Comparison of ENCODE assay signal across 8 cellular contexts in genomic region chr16:2023098-2023925, GRCh38. TPM values are rescaled to one million over a fixed set of nuclear protein-coding genes. Genes with fewer than 3 reads are reported as not detected.
DNase-seq lines count a peak whose midpoint lies in the region; ATAC-seq and TF ChIP-seq lines count a peak whose summit lies in the region.

No MANE protein-coding gene starts in this region.

- peak overlapping the region; percentile 78 for H3K4me2 ChIP-seq in fibroblast of lung (ENCODE audit: extremely low read depth, insufficient read depth, low read length)

- intact Hi-C loops in CD14-positive monocyte (cut with micrococcal nuclease): loop anchor here in 1 of 2 donors (5.0 kb wide), 1 partner anchor 129 kb away; no protein-coding TSS in a partner anchor

- H3K27ac ChIP-seq in HUES48 (ENCODE audit: low read depth, low read length) (peak overlapping the region; percentile 14), fibroblast of lung (ENCODE audit: insufficient read depth, low read length) (peak overlapping the region; percentile 43)

- no peak overlapping the region for H3K9ac ChIP-seq in HUES48 (ENCODE audit: low read depth, low read length)
- peak overlapping the region; percentile 1 for H3K9ac ChIP-seq in fibroblast of lung (ENCODE audit: insufficient read depth, low read length)

- peaks cover 23% of the 10 kb centered on the region for H3K4me1 Mint-ChIP-seq in CD14-positive monocyte
- H3K4me1 Mint-ChIP-seq in activated T-cell treated with anti-CD3 and anti-CD28 coated beads, Interleukin-2, amount 50 U/mL, for 72 hours (ENCODE audit: low read depth): peaks cover 19% of the 10 kb centered on the region
- peaks cover 22 to 34% (median 29%) of the 10 kb centered on the region in 3 donors for H3K4me1 Mint-ChIP-seq in naive B cell
- peaks cover 30% of the 10 kb centered on the region for H3K4me1 Mint-ChIP-seq in stimulated activated effector memory CD8-positive, alpha-beta T cell treated with anti-CD3 and anti-CD28 coated beads, Interleukin-12 subunit alpha, Interleukin-12 subunit beta, amount 100 ng/mL, for 72 hours

- TF ChIP-seq CTCF in CD14-positive monocyte (IDR thresholded peaks at IDR 0.05) (peak; percentile 95), fibroblast of lung (conservative IDR thresholded peaks at IDR 0.05 in 1 of 2, IDR thresholded peaks at IDR 0.05 in 1 of 2; ENCODE audit: low read depth in 1 of 2, low read length in 2 of 2) (peak; percentile 84 to 86)

- no peaks in the 10 kb centered on the region for H3K4me1 ChIP-seq in HUES48 (ENCODE audit: control insufficient read depth, insufficient read depth, low read length)
- peaks cover 23% of the 10 kb centered on the region for H3K4me1 ChIP-seq in fibroblast of lung (ENCODE audit: control insufficient read depth, extremely low read depth, insufficient read depth, low read length)

- H3K79me2 ChIP-seq in fibroblast of lung (ENCODE audit: control insufficient read depth, insufficient read depth, low read length): peaks cover 4% of the 10 kb centered on the region

- ATAC-seq in GM19328 (IDR thresholded peaks at IDR 0.05; ENCODE audit: unreplicated experiment) (peak; percentile 78), naive B cell (ENCODE audit: low read depth in 2 of 2) (peak; percentile 69 to 76)
- peak; percentile 75 to 78 for ATAC-seq in activated T-cell treated with anti-CD3 and anti-CD28 coated beads, Interleukin-2, amount 50 U/mL, for 72 hours (replicated peaks in 1 of 2)
- peak; percentile 83 for ATAC-seq in stimulated activated effector memory CD8-positive, alpha-beta T cell treated with anti-CD3 and anti-CD28 coated beads, Interleukin-12 subunit alpha, Interleukin-12 subunit beta, amount 100 ng/mL, for 72 hours

- peak overlapping the region; percentile 91 for H2AFZ ChIP-seq in fibroblast of lung (ENCODE audit: low read length)

- peak overlapping the region; percentile 80 to 92 for H3K4me3 Mint-ChIP-seq in CD14-positive monocyte
- peak overlapping the region; percentile 79 to 87 for H3K4me3 Mint-ChIP-seq in activated T-cell treated with anti-CD3 and anti-CD28 coated beads, Interleukin-2, amount 50 U/mL, for 72 hours
- peak overlapping the region; percentile 34 to 89 (median 82) for H3K4me3 Mint-ChIP-seq in naive B cell
- H3K4me3 Mint-ChIP-seq in stimulated activated effector memory CD8-positive, alpha-beta T cell treated with anti-CD3 and anti-CD28 coated beads, Interleukin-12 subunit alpha, Interleukin-12 subunit beta, amount 100 ng/mL, for 72 hours: peak overlapping the region; percentile 74

- H3K9me3 ChIP-seq in HUES48 (ENCODE audit: control insufficient read depth, insufficient read depth, low read length) (no peaks in the 10 kb centered on the region), fibroblast of lung (ENCODE audit: control insufficient read depth, insufficient read depth, low read depth, low read length) (no peaks in the 10 kb centered on the region)

- peaks cover 51 to 80% (median 72%) of the 10 kb centered on the region in 3 donors for H3K27me3 Mint-ChIP-seq in CD14-positive monocyte (ENCODE audit: low read depth in 3 of 3)
- H3K27me3 Mint-ChIP-seq in activated T-cell treated with anti-CD3 and anti-CD28 coated beads, Interleukin-2, amount 50 U/mL, for 72 hours (ENCODE audit: low read depth): peaks cover 49% of the 10 kb centered on the region
- H3K27me3 Mint-ChIP-seq in naive B cell: peaks cover 17 to 70% (median 46%) of the 10 kb centered on the region in 3 donors

- peaks cover 62% of the 10 kb centered on the region for H3K27me3 ChIP-seq in HUES48 (ENCODE audit: control insufficient read depth, insufficient read depth, low read length)
- H3K27me3 ChIP-seq in fibroblast of lung (ENCODE audit: control insufficient read depth, insufficient read depth, low read length): peaks cover 8% of the 10 kb centered on the region

- peak; percentile 87 for DNase-seq in CD14-positive monocyte (ENCODE audit: low spot score)
- peak; percentile 93 to 98 for DNase-seq in activated T-cell treated with anti-CD3 and anti-CD28 coated beads, Interleukin-2, amount 50 U/mL, for 72 hours
- peak; percentile 71 to 84 for DNase-seq in fibroblast of lung (ENCODE audit: low read depth in 2 of 2)
- DNase-seq in naive B cell: peak; percentile 92
- DNase-seq in stimulated activated effector memory CD8-positive, alpha-beta T cell treated with anti-CD3 and anti-CD28 coated beads, Interleukin-12 subunit alpha, Interleukin-12 subunit beta, amount 100 ng/mL, for 72 hours (ENCODE audit: low spot score in 2 of 2): peak; percentile 99

- peak overlapping the region in 3 of 7 donors; percentile 68 to 89 (median 87) for H3K27ac Mint-ChIP-seq in CD14-positive monocyte
- no peak overlapping the region for H3K27ac Mint-ChIP-seq in activated T-cell treated with anti-CD3 and anti-CD28 coated beads, Interleukin-2, amount 50 U/mL, for 72 hours
- peak overlapping the region; percentile 63 to 91 (median 76) for H3K27ac Mint-ChIP-seq in naive B cell
- H3K27ac Mint-ChIP-seq in stimulated activated effector memory CD8-positive, alpha-beta T cell treated with anti-CD3 and anti-CD28 coated beads, Interleukin-12 subunit alpha, Interleukin-12 subunit beta, amount 100 ng/mL, for 72 hours: peak overlapping the region; percentile 87

- H3K4me3 ChIP-seq in HUES48 (ENCODE audit: low read depth, low read length) (peak overlapping the region; percentile 60), fibroblast of lung (replicated peaks in 1 of 4; ENCODE audit: control extremely low read depth in 1 of 4, insufficient read depth in 1 of 4, low read depth in 3 of 4, low read length in 4 of 4) (peak overlapping the region in 3 of 4 experiments; percentile 19 to 44 (median 21))

- peaks cover 5 to 6% of the 10 kb centered on the region in 2 donors for H3K36me3 Mint-ChIP-seq in CD14-positive monocyte
- no peaks in the 10 kb centered on the region for H3K36me3 Mint-ChIP-seq in activated T-cell treated with anti-CD3 and anti-CD28 coated beads, Interleukin-2, amount 50 U/mL, for 72 hours (ENCODE audit: insufficient read depth in 2 of 2)
- H3K36me3 Mint-ChIP-seq in naive B cell: no peaks in the 10 kb centered on the region
- no peaks in the 10 kb centered on the region for H3K36me3 Mint-ChIP-seq in stimulated activated effector memory CD8-positive, alpha-beta T cell treated with anti-CD3 and anti-CD28 coated beads, Interleukin-12 subunit alpha, Interleukin-12 subunit beta, amount 100 ng/mL, for 72 hours

- no peaks in the 10 kb centered on the region for H4K20me1 ChIP-seq in fibroblast of lung (ENCODE audit: control insufficient read depth, extremely low read depth, insufficient read depth, low read length)

- H3K9me3 Mint-ChIP-seq in CD14-positive monocyte (peaks cover 3 to 23% (median 11%) of the 10 kb centered on the region in 7 donors), naive B cell (peaks cover 0 to 1% (median 0%) of the 10 kb centered on the region in 7 donors)
- no peaks in the 10 kb centered on the region for H3K9me3 Mint-ChIP-seq in activated T-cell treated with anti-CD3 and anti-CD28 coated beads, Interleukin-2, amount 50 U/mL, for 72 hours
- H3K9me3 Mint-ChIP-seq in stimulated activated effector memory CD8-positive, alpha-beta T cell treated with anti-CD3 and anti-CD28 coated beads, Interleukin-12 subunit alpha, Interleukin-12 subunit beta, amount 100 ng/mL, for 72 hours: no peaks in the 10 kb centered on the region

- H3K36me3 ChIP-seq in HUES48 (ENCODE audit: control insufficient read depth, insufficient read depth, low read length) (no peaks in the 10 kb centered on the region), fibroblast of lung (ENCODE audit: control insufficient read depth, insufficient read depth, low read length) (no peaks in the 10 kb centered on the region)

RNA-seq across cellular contexts. Expression of gene NHERF2, which starts 3.4 kb away (rescaled TPM):
- polyA plus RNA-seq in CD14-positive monocyte (under 1 TPM; 0.66 to 0.78 TPM), fibroblast of lung (30.7 and 38.0 TPM in 2 replicates), naive B cell (ENCODE audit: low read depth in 6 of 6) (not detected)
- polyA plus RNA-seq in PFSK-1 (2012; ENCODE audit: insufficient read length, low read depth): 108 TPM
- 1 to 10 TPM; 2.2 to 3.0 TPM for total RNA-seq in activated T-cell treated with anti-CD3 and anti-CD28 coated beads, Interleukin-2, amount 50 U/mL, for 72 hours
- 16.9 and 21.5 TPM in 2 replicates for total RNA-seq in fibroblast of lung
- polyA plus RNA-seq in fibroblast of lung (2012): 79.5 and 84.8 TPM in 2 replicates
- polyA minus RNA-seq in fibroblast of lung (ENCODE audit: low replicate concordance): 15.5 and 29.6 TPM in 2 replicates

RNA-seq across cellular contexts. Expression of gene NPW, which starts 3.7 kb away (rescaled TPM):
- polyA plus RNA-seq in CD14-positive monocyte: not detected
- 2.7 TPM for polyA plus RNA-seq in PFSK-1 (2012; ENCODE audit: insufficient read length, low read depth)
- total RNA-seq in activated T-cell treated with anti-CD3 and anti-CD28 coated beads, Interleukin-2, amount 50 U/mL, for 72 hours: 1 to 10 TPM; 1.5 to 1.9 TPM
- 0.26 and 0.99 TPM in 2 replicates for total RNA-seq in fibroblast of lung
- 0.06 and 0.20 TPM in 2 replicates for polyA plus RNA-seq in fibroblast of lung
- polyA plus RNA-seq in fibroblast of lung (2012): 0.58 and 1.3 TPM in 2 replicates
- not detected in 2 replicates for polyA minus RNA-seq in fibroblast of lung (ENCODE audit: low replicate concordance)
- polyA plus RNA-seq in naive B cell (ENCODE audit: low read depth in 6 of 6): not detected

RNA-seq across cellular contexts. Expression of gene ZNF598, which starts 13.7 kb away (rescaled TPM):
- polyA plus RNA-seq in CD14-positive monocyte: 1 to 10 TPM; 1.4 to 1.5 TPM
- polyA plus RNA-seq in PFSK-1 (2012; ENCODE audit: insufficient read length, low read depth): 166 TPM
- 100 to 1,000 TPM in 1 of 2 donors, 10 to 100 TPM in 1; 87.1 to 110 TPM for total RNA-seq in activated T-cell treated with anti-CD3 and anti-CD28 coated beads, Interleukin-2, amount 50 U/mL, for 72 hours
- 10.8 and 18.8 TPM in 2 replicates for total RNA-seq in fibroblast of lung
- 11.6 and 18.7 TPM in 2 replicates for polyA plus RNA-seq in fibroblast of lung
- polyA plus RNA-seq in fibroblast of lung (2012): 19.6 and 29.9 TPM in 2 replicates
- 14.7 and 15.9 TPM in 2 replicates for polyA minus RNA-seq in fibroblast of lung (ENCODE audit: low replicate concordance)
- polyA plus RNA-seq in naive B cell (ENCODE audit: low read depth in 6 of 6): 1 to 10 TPM; 2.7 to 8.4 (median 3.9) TPM

RNA-seq across cellular contexts. Expression of gene NTHL1, which starts 24.3 kb away (rescaled TPM):
- polyA plus RNA-seq in CD14-positive monocyte: 10 to 100 TPM in 1 of 2 donors, 1 to 10 TPM in 1; 9.2 to 22.4 TPM
- polyA plus RNA-seq in PFSK-1 (2012; ENCODE audit: insufficient read length, low read depth): 61.0 TPM
- 10 to 100 TPM; 13.2 to 21.0 TPM for total RNA-seq in activated T-cell treated with anti-CD3 and anti-CD28 coated beads, Interleukin-2, amount 50 U/mL, for 72 hours
- 34.7 and 44.4 TPM in 2 replicates for total RNA-seq in fibroblast of lung
- polyA plus RNA-seq in fibroblast of lung: 8.4 and 9.2 TPM in 2 replicates
- 17.4 and 19.0 TPM in 2 replicates for polyA plus RNA-seq in fibroblast of lung (2012)
- 5.2 and 9.7 TPM in 2 replicates for polyA minus RNA-seq in fibroblast of lung (ENCODE audit: low replicate concordance)
- polyA plus RNA-seq in naive B cell (ENCODE audit: low read depth in 6 of 6): 10 to 100 TPM; 21.4 to 38.3 (median 26.0) TPM

RNA-seq across cellular contexts. Expression of gene TSC2, which starts 24.5 kb away (rescaled TPM):
- polyA plus RNA-seq in CD14-positive monocyte (10 to 100 TPM; 11.7 to 20.8 TPM), fibroblast of lung (24.5 and 39.6 TPM in 2 replicates), naive B cell (ENCODE audit: low read depth in 6 of 6) (10 to 100 TPM; 16.6 to 45.0 (median 24.9) TPM)
- polyA plus RNA-seq in PFSK-1 (2012; ENCODE audit: insufficient read length, low read depth): 71.4 TPM
- 10 to 100 TPM; 96.6 to 98.4 TPM for total RNA-seq in activated T-cell treated with anti-CD3 and anti-CD28 coated beads, Interleukin-2, amount 50 U/mL, for 72 hours
- 35.7 and 46.6 TPM in 2 replicates for total RNA-seq in fibroblast of lung
- polyA plus RNA-seq in fibroblast of lung (2012): 52.2 and 55.8 TPM in 2 replicates
- 242 and 267 TPM in 2 replicates for polyA minus RNA-seq in fibroblast of lung (ENCODE audit: low replicate concordance)

Comparison
In these comparisons a context has a peak if more than half of its experiments do, and no peak if none do; other contexts are left out.
1. Peak in every context shown above with its lines: DNase-seq, ATAC-seq, H3K4me3 ChIP-seq and H3K27ac ChIP-seq.
2. RNA of gene NHERF2, which starts 3.4 kb away (polyA plus RNA-seq): 30.7 to 84.8 TPM in fibroblast of lung; 0.66 to 0.78 TPM in CD14-positive monocyte and not detected in naive B cell; every median in the first group is over 10 times any median in the second.